15 cellular contexts compared by ENCODE assay signal in genomic region chr3:36954452-36955134, GRCh38.
"Had no signal": no experiment of that assay in that cellular context is flagged by ENCODE, and none has a peak within 500 bp of the region (broad histone marks: within the 10 kb centered on the region; RNA-seq: fewer than 3 reads in every experiment).

No MANE protein-coding gene starts in this region.

- H3K4me1 ChIP-seq: ascending aorta had no signal

- DNase-seq: activated CD4-positive, alpha-beta T cell treated with anti-CD3 and anti-CD28 coated beads for 1 hour; activated CD4-positive, alpha-beta T cell treated with anti-CD3 and anti-CD28 coated beads, Interleukin-2, amount 50 U/mL, for 48 hours; activated naive CD4-positive, alpha-beta T cell treated with Interleukin-2 at 50 U/mL for 16 hours; dorsolateral prefrontal cortex; endodermal cell; left ventricle myocardium inferior; stimulated activated CD4-positive, alpha-beta T cell treated with anti-CD3 and anti-CD28 coated beads, Interleukin-4, amount 100 ng/mL, for 4 hours; stimulated activated CD8-positive, alpha-beta memory T cell treated with anti-CD3 and anti-CD28 coated beads, Interleukin-4, amount 100 ng/mL, for 48 hours; stimulated activated naive CD8-positive, alpha-beta T cell treated with anti-CD3 and anti-CD28 coated beads, Interleukin-15, Interleukin-2, amounts not matched to agents 100 U/mL and 50 U/mL, for 24 hours; trophoblast cell had no signal

- H3K4me3 ChIP-seq: ascending aorta, dorsolateral prefrontal cortex, left ventricle myocardium inferior had no signal

- H3K4me3 Mint-ChIP-seq: activated T-helper 17 cell treated with anti-CD3 and anti-CD28 coated beads, Interleukin-2, amount 50 U/mL, for 72 hours; endodermal cell; memory B cell; natural killer cell treated with Interleukin-12 subunit alpha and Interleukin-12 subunit beta and Interleukin-15 and Interleukin-18, amount 100 ng/mL, for 72 hours; T-helper 2 cell treated with Interferon-gamma antibody and Interleukin-4, amounts not matched to agents 5 μg/mL and 100 μg/mL, for 36 hours had no signal

- H3K27me3 ChIP-seq: ascending aorta, dorsolateral prefrontal cortex had no signal

- H3K27ac ChIP-seq: ascending aorta, dorsolateral prefrontal cortex, left ventricle myocardium inferior had no signal

- H3K9me3 Mint-ChIP-seq: activated T-helper 17 cell treated with anti-CD3 and anti-CD28 coated beads, Interleukin-2, amount 50 U/mL, for 72 hours; endodermal cell; memory B cell; natural killer cell treated with Interleukin-12 subunit alpha and Interleukin-12 subunit beta and Interleukin-15 and Interleukin-18, amount 100 ng/mL, for 72 hours had no signal

- H3K36me3 Mint-ChIP-seq: memory B cell; natural killer cell treated with Interleukin-12 subunit alpha and Interleukin-12 subunit beta and Interleukin-15 and Interleukin-18, amount 100 ng/mL, for 72 hours had no signal

- H3K27ac Mint-ChIP-seq: activated T-helper 17 cell treated with anti-CD3 and anti-CD28 coated beads, Interleukin-2, amount 50 U/mL, for 72 hours; endodermal cell; memory B cell; natural killer cell treated with Interleukin-12 subunit alpha and Interleukin-12 subunit beta and Interleukin-15 and Interleukin-18, amount 100 ng/mL, for 72 hours; T-helper 2 cell treated with Interferon-gamma antibody and Interleukin-4, amounts not matched to agents 5 μg/mL and 100 μg/mL, for 36 hours had no signal

- ATAC-seq: activated T-helper 17 cell treated with anti-CD3 and anti-CD28 coated beads, Interleukin-2, amount 50 U/mL, for 72 hours; stimulated activated naive CD8-positive, alpha-beta T cell treated with anti-CD3 and anti-CD28 coated beads, Interleukin-15, Interleukin-2, amounts not matched to agents 100 U/mL and 50 U/mL, for 24 hours had no signal

- H3K27me3 Mint-ChIP-seq: activated T-helper 17 cell treated with anti-CD3 and anti-CD28 coated beads, Interleukin-2, amount 50 U/mL, for 72 hours; memory B cell; natural killer cell treated with Interleukin-12 subunit alpha and Interleukin-12 subunit beta and Interleukin-15 and Interleukin-18, amount 100 ng/mL, for 72 hours had no signal

- H3K36me3 ChIP-seq: ascending aorta, left ventricle myocardium inferior had no signal

- H3K9me3 ChIP-seq: ascending aorta, left ventricle myocardium inferior had no signal
